1 cellular context compared by ENCODE assay signal in genomic region chr19:58499021-58499927, GRCh38.
A peak's percentile ranks its signal among the peaks of the same experiment; 100 is the strongest.
TF ChIP-seq lines count a peak whose summit lies in the region.

No MANE protein-coding gene starts in this region.

TF ChIP-seq in HepG2, 621 proteins besides CTCF, POLR2A, EP300 and RAD21 (continued from another document and continues in another):
- TF ChIP-seq LRRFIP1 (CRISPR knock-in tag; conservative IDR thresholded peaks at IDR 0.05) (no peak), SNRNP70 (IDR thresholded peaks at IDR 0.05; ENCODE audit: low read depth, low read length) (no peak), IRX3 (CRISPR knock-in tag; IDR thresholded peaks at IDR 0.05; ENCODE audit: borderline replicate concordance, low read depth) (no peak), CEBPG (CRISPR knock-in tag; IDR thresholded peaks at IDR 0.05) (peak; percentile 65), ZNF33B (CRISPR knock-in tag; IDR thresholded peaks at IDR 0.05) (no peak), PITX1 (CRISPR knock-in tag; IDR thresholded peaks at IDR 0.05) (peak; percentile 68; the same call in 1 of the 2 replicates), PHF8 (CRISPR knock-in tag; IDR thresholded peaks at IDR 0.05) (peak; percentile 86), ZFY (CRISPR knock-in tag; IDR thresholded peaks at IDR 0.05) (peak; percentile 78), ZNF530 (CRISPR knock-in tag; IDR thresholded peaks at IDR 0.05; ENCODE audit: low read depth) (no peak), TFDP2 (CRISPR knock-in tag; IDR thresholded peaks at IDR 0.05) (peak; percentile 73; the same call in 1 of the 2 replicates), KMT2A (CRISPR knock-in tag; IDR thresholded peaks at IDR 0.05) (peak; percentile 93), ZC3H13 (CRISPR knock-in tag; IDR thresholded peaks at IDR 0.05) (peak; percentile 83; the same call in 1 of the 2 replicates), ZFYVE20 (CRISPR knock-in tag; IDR thresholded peaks at IDR 0.05; ENCODE audit: borderline replicate concordance, low read depth) (no peak), GTF2F1 (IDR thresholded peaks at IDR 0.05; ENCODE audit: low read length) (no peak), ZNF547 (CRISPR knock-in tag; IDR thresholded peaks at IDR 0.05) (no peak; the same call in 1 of the 2 replicates), MTF1 (CRISPR knock-in tag; IDR thresholded peaks at IDR 0.05) (no peak), CENPT (CRISPR knock-in tag; IDR thresholded peaks at IDR 0.05; ENCODE audit: low read depth) (0 out of 2 replicates have a peak, but pooled peaks have one; percentile 55), POGK (CRISPR knock-in tag; conservative IDR thresholded peaks at IDR 0.05) (peak; percentile 84), ZNF564 (CRISPR knock-in tag; IDR thresholded peaks at IDR 0.05) (0 out of 2 replicates have a peak, but pooled peaks have one; percentile 59), ZNF205 (CRISPR knock-in tag; IDR thresholded peaks at IDR 0.05) (peak; percentile 90), ZNF317 (CRISPR knock-in tag; IDR thresholded peaks at IDR 0.05) (0 out of 2 replicates have a peak, but pooled peaks have one; percentile 21), GFI1 (CRISPR knock-in tag; IDR thresholded peaks at IDR 0.05; ENCODE audit: borderline replicate concordance) (no peak), NFYC (CRISPR knock-in tag; IDR thresholded peaks at IDR 0.05) (peak; percentile 66), CEBPB (IDR thresholded peaks at IDR 0.05; ENCODE audit: borderline replicate concordance, low read depth, low read length) (no peak), ZNF20 (CRISPR knock-in tag; IDR thresholded peaks at IDR 0.05) (no peak), CENPX (CRISPR knock-in tag; IDR thresholded peaks at IDR 0.05) (no peak), RXRA (CRISPR knock-in tag; IDR thresholded peaks at IDR 0.05) (peak; percentile 76), ZSCAN9 (CRISPR knock-in tag; IDR thresholded peaks at IDR 0.05; ENCODE audit: borderline replicate concordance) (peak; percentile 47), RFX1 (IDR thresholded peaks at IDR 0.05) (no peak), SP140L (CRISPR knock-in tag; IDR thresholded peaks at IDR 0.05; ENCODE audit: borderline replicate concordance) (no peak), HOXA9 (CRISPR knock-in tag; IDR thresholded peaks at IDR 0.05; ENCODE audit: borderline replicate concordance) (no peak), SALL1 (CRISPR knock-in tag; IDR thresholded peaks at IDR 0.05) (peak; percentile 88), NRL (CRISPR knock-in tag; IDR thresholded peaks at IDR 0.05; ENCODE audit: borderline replicate concordance) (0 out of 2 replicates have a peak, but pooled peaks have one; percentile 77), NCOA1 (CRISPR knock-in tag; IDR thresholded peaks at IDR 0.05) (peak; percentile 80; the same call in 1 of the 2 replicates), ZNF18 (CRISPR knock-in tag; IDR thresholded peaks at IDR 0.05; ENCODE audit: insufficient replicate concordance) (peak; percentile 34), RARA (CRISPR knock-in tag; IDR thresholded peaks at IDR 0.05) (peak; percentile 66), DPF2 (CRISPR knock-in tag; IDR thresholded peaks at IDR 0.05; ENCODE audit: borderline replicate concordance, low read depth) (no peak), IKZF4 (CRISPR knock-in tag; IDR thresholded peaks at IDR 0.05; ENCODE audit: borderline replicate concordance, low read depth, not compliant biosample characterization) (no peak), ZNF644 (CRISPR knock-in tag; IDR thresholded peaks at IDR 0.05; ENCODE audit: low read depth) (no peak)
- TF ChIP-seq, protein P1, sequence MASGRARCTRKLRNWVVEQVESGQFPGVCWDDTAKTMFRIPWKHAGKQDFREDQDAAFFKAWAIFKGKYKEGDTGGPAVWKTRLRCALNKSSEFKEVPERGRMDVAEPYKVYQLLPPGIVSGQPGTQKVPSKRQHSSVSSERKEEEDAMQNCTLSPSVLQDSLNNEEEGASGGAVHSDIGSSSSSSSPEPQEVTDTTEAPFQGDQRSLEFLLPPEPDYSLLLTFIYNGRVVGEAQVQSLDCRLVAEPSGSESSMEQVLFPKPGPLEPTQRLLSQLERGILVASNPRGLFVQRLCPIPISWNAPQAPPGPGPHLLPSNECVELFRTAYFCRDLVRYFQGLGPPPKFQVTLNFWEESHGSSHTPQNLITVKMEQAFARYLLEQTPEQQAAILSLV (CRISPR knock-in tag; IDR thresholded peaks at IDR 0.05; ENCODE audit: borderline replicate concordance), result peak; percentile 63; the same call in 1 of the 2 replicates
- TF ChIP-seq, protein P2, sequence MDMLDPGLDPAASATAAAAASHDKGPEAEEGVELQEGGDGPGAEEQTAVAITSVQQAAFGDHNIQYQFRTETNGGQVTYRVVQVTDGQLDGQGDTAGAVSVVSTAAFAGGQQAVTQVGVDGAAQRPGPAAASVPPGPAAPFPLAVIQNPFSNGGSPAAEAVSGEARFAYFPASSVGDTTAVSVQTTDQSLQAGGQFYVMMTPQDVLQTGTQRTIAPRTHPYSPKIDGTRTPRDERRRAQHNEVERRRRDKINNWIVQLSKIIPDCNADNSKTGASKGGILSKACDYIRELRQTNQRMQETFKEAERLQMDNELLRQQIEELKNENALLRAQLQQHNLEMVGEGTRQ (IDR thresholded peaks at IDR 0.05; ENCODE audit: low read depth, low read length), result no peak
- TF ChIP-seq, protein P2 (CRISPR knock-in tag; IDR thresholded peaks at IDR 0.05; ENCODE audit: borderline replicate concordance), result no peak; the same call in 1 of the 2 replicates
- TF ChIP-seq, protein P3, sequence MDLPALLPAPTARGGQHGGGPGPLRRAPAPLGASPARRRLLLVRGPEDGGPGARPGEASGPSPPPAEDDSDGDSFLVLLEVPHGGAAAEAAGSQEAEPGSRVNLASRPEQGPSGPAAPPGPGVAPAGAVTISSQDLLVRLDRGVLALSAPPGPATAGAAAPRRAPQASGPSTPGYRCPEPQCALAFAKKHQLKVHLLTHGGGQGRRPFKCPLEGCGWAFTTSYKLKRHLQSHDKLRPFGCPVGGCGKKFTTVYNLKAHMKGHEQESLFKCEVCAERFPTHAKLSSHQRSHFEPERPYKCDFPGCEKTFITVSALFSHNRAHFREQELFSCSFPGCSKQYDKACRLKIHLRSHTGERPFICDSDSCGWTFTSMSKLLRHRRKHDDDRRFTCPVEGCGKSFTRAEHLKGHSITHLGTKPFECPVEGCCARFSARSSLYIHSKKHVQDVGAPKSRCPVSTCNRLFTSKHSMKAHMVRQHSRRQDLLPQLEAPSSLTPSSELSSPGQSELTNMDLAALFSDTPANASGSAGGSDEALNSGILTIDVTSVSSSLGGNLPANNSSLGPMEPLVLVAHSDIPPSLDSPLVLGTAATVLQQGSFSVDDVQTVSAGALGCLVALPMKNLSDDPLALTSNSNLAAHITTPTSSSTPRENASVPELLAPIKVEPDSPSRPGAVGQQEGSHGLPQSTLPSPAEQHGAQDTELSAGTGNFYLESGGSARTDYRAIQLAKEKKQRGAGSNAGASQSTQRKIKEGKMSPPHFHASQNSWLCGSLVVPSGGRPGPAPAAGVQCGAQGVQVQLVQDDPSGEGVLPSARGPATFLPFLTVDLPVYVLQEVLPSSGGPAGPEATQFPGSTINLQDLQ (CRISPR knock-in tag; IDR thresholded peaks at IDR 0.05), result peak; percentile 45; the same call in 1 of the 2 replicates
- TF ChIP-seq, protein P4, sequence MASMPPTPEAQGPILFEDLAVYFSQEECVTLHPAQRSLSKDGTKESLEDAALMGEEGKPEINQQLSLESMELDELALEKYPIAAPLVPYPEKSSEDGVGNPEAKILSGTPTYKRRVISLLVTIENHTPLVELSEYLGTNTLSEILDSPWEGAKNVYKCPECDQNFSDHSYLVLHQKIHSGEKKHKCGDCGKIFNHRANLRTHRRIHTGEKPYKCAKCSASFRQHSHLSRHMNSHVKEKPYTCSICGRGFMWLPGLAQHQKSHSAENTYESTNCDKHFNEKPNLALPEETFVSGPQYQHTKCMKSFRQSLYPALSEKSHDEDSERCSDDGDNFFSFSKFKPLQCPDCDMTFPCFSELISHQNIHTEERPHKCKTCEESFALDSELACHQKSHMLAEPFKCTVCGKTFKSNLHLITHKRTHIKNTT (CRISPR knock-in tag; IDR thresholded peaks at IDR 0.05), result no peak
- TF ChIP-seq, protein P5, sequence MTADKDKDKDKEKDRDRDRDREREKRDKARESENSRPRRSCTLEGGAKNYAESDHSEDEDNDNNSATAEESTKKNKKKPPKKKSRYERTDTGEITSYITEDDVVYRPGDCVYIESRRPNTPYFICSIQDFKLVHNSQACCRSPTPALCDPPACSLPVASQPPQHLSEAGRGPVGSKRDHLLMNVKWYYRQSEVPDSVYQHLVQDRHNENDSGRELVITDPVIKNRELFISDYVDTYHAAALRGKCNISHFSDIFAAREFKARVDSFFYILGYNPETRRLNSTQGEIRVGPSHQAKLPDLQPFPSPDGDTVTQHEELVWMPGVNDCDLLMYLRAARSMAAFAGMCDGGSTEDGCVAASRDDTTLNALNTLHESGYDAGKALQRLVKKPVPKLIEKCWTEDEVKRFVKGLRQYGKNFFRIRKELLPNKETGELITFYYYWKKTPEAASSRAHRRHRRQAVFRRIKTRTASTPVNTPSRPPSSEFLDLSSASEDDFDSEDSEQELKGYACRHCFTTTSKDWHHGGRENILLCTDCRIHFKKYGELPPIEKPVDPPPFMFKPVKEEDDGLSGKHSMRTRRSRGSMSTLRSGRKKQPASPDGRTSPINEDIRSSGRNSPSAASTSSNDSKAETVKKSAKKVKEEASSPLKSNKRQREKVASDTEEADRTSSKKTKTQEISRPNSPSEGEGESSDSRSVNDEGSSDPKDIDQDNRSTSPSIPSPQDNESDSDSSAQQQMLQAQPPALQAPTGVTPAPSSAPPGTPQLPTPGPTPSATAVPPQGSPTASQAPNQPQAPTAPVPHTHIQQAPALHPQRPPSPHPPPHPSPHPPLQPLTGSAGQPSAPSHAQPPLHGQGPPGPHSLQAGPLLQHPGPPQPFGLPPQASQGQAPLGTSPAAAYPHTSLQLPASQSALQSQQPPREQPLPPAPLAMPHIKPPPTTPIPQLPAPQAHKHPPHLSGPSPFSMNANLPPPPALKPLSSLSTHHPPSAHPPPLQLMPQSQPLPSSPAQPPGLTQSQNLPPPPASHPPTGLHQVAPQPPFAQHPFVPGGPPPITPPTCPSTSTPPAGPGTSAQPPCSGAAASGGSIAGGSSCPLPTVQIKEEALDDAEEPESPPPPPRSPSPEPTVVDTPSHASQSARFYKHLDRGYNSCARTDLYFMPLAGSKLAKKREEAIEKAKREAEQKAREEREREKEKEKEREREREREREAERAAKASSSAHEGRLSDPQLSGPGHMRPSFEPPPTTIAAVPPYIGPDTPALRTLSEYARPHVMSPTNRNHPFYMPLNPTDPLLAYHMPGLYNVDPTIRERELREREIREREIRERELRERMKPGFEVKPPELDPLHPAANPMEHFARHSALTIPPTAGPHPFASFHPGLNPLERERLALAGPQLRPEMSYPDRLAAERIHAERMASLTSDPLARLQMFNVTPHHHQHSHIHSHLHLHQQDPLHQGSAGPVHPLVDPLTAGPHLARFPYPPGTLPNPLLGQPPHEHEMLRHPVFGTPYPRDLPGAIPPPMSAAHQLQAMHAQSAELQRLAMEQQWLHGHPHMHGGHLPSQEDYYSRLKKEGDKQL (CRISPR knock-in tag; IDR thresholded peaks at IDR 0.05; ENCODE audit: low read depth), result no peak
